21 cellular contexts compared by ENCODE assay signal in genomic region chr11:73270855-73271477, GRCh38. TPM values are rescaled to one million over a fixed set of nuclear protein-coding genes. Genes with fewer than 3 reads are reported as not detected.
DNase-seq lines count a peak whose midpoint lies in the region; ATAC-seq and TF ChIP-seq lines count a peak whose summit lies in the region.
"Had no signal": no experiment of that assay in that cellular context is flagged by ENCODE, and none has a peak within 500 bp of the region (broad histone marks: within the 10 kb centered on the region; RNA-seq: fewer than 3 reads in every experiment).

No MANE protein-coding gene starts in this region.

- H3K4me1 ChIP-seq in Panc1 (ENCODE audit: control insufficient read depth, insufficient read depth, low read length) (peaks cover 15% of the 10 kb centered on the region), mesenchymal stem cell (ENCODE audit: control insufficient read depth, insufficient read depth, low read depth, low read length) (peaks cover 8% of the 10 kb centered on the region), stomach (peaks cover 0 to 29% (median 2%) of the 10 kb centered on the region in 4 donors)

- H4K8ac ChIP-seq in mesenchymal stem cell (ENCODE audit: low read length): no peak overlapping the region

- POLR2A ChIA-PET in Panc1 (lab: Charles Lee): no interaction called here

- no peak overlapping the region for H3K9ac ChIP-seq in mesenchymal stem cell (ENCODE audit: low read length)

- CTCF ChIA-PET in Panc1 (lab: Charles Lee): interaction anchor here (0.8 to 0.9 kb wide), 2 partner anchors 18 to 19 kb away, joined by 3 to 4 read pairs; no protein-coding TSS in a partner anchor

- H3K4me3 ChIP-seq in Panc1 (ENCODE audit: low read depth in 2 of 2, low read length in 2 of 2): no peak overlapping the region
- H3K4me3 ChIP-seq in mesenchymal stem cell (ENCODE audit: insufficient read depth in 1 of 2, low read depth in 1 of 2, low read length in 2 of 2): no peak overlapping the region
- H3K4me3 ChIP-seq in stomach: no peak overlapping the region
- H3K4me3 ChIP-seq: psoas muscle had no signal

- H4K91ac ChIP-seq in mesenchymal stem cell (ENCODE audit: low read length): no peak overlapping the region

- BruUV-seq in Panc1 (replicated peaks; lab: Mats Ljungman, UMichigan): no TSS peak

- intact Hi-C loops in Right ventricle myocardium inferior (cut with DNase I) (no loop called here), left cardiac atrium (cut with DNase I) (no loop called here), Panc1 (cut with micrococcal nuclease; ENCODE audit: unreplicated experiment) (no loop called here), stomach (cut with DNase I; ENCODE audit: low total_unique reads) (no loop called here)

- H3K9me3 ChIP-seq in Panc1 (ENCODE audit: control insufficient read depth, insufficient read depth, low read depth, low read length) (no peaks in the 10 kb centered on the region), mesenchymal stem cell (ENCODE audit: control insufficient read depth, low read length) (no peaks in the 10 kb centered on the region), stomach (no peaks in the 10 kb centered on the region)
- H3K9me3 ChIP-seq: psoas muscle had no signal

- H2BK120ac ChIP-seq in mesenchymal stem cell (ENCODE audit: low read depth, low read length): peak overlapping the region; percentile 37

- H2BK15ac ChIP-seq in mesenchymal stem cell (ENCODE audit: low read depth, poor library complexity, severe bottlenecking): no peak overlapping the region

- no peak overlapping the region for H2AK5ac ChIP-seq in mesenchymal stem cell (ENCODE audit: low read length, severe bottlenecking)

- TF ChIP-seq EP300 in stomach (IDR thresholded peaks at IDR 0.05): no peak

- H3K4me2 ChIP-seq in mesenchymal stem cell (ENCODE audit: low read length, poor library complexity, severe bottlenecking): no peak overlapping the region

- no peak overlapping the region for H3K14ac ChIP-seq in mesenchymal stem cell (ENCODE audit: low read length in 2 of 2)

- no peak for TF ChIP-seq POLR2A in stomach (IDR thresholded peaks at IDR 0.05)

- H3K18ac ChIP-seq in mesenchymal stem cell (ENCODE audit: low read depth in 1 of 2, low read length in 2 of 2): no peak overlapping the region

- DNase-seq in Right ventricle myocardium inferior (ENCODE audit: missing footprints): peak; percentile 32
- DNase-seq in left cardiac atrium: no peak
- DNase-seq in Panc1 (ENCODE audit: low read depth, low spot score): no peak
- DNase-seq in mesenchymal stem cell: no peak
- peak; percentile 25 for DNase-seq in stomach
- DNase-seq in UCSD-AML1 (lab: John Stamatoyannopoulos, UW; ENCODE audit: unreplicated experiment): no peak
- DNase-seq in NCI-H2081 (lab: John Stamatoyannopoulos, UW): no peak
- DNase-seq in retina: no peak
- DNase-seq: ACHN; activated CD4-positive, alpha-beta T cell treated with anti-CD3 and anti-CD28 coated beads, Interleukin-2, amount 10 ng/mL, durations not matched to agents 7 days and 5 days; activated naive CD8-positive, alpha-beta T cell treated with anti-CD3 and anti-CD28 coated beads for 36 hours; CD4-positive, CD25-positive, alpha-beta regulatory T cell; DMS153; GDM1; hippocampal formation; naive thymus-derived CD4-positive, alpha-beta T cell; NCI-H187; psoas muscle; SW 1271 had no signal

- H3K27ac ChIP-seq in Panc1 (ENCODE audit: low read length): peak overlapping the region; percentile 70; the same call in 1 of the 2 replicates
- H3K27ac ChIP-seq in mesenchymal stem cell (ENCODE audit: low read length, poor library complexity, severe bottlenecking): no peak overlapping the region
- no peak overlapping the region for H3K27ac ChIP-seq in stomach
- H3K27ac ChIP-seq: psoas muscle had no signal

- ATAC-seq in Right ventricle myocardium inferior (no peak), left cardiac atrium (no peak), Panc1 (no peak)
- ATAC-seq: naive thymus-derived CD4-positive, alpha-beta T cell; psoas muscle had no signal

- WGBS in mesenchymal stem cell: 69% methylated on average over 18 of the region's 18 CpGs
- 64 to 83% (median 66%) methylated on average over 17 to 18 of the region's 18 CpGs for WGBS in stomach, 5 donors

- in situ Hi-C loops in Panc1 (cut with HindIII; ENCODE audit: low pct_unique_long_range_greater_than_20kb, low sequenced_read_pairs): no loop called here

- H2AFZ ChIP-seq in mesenchymal stem cell (ENCODE audit: low read depth, low read length): no peak overlapping the region

- no peak for TF ChIP-seq CTCF in Panc1 (IDR thresholded peaks at IDR 0.05)
- no peak for TF ChIP-seq CTCF in stomach (IDR thresholded peaks at IDR 0.05)

- H3K23ac ChIP-seq in mesenchymal stem cell (ENCODE audit: low read length in 2 of 2): no peak overlapping the region

- no peak overlapping the region for H3K4ac ChIP-seq in mesenchymal stem cell (ENCODE audit: low read depth in 1 of 2, low read length in 2 of 2)

- no peaks in the 10 kb centered on the region for H3K79me1 ChIP-seq in mesenchymal stem cell (replicated peaks; ENCODE audit: low read length, poor library complexity, severe bottlenecking)

- H2BK12ac ChIP-seq in mesenchymal stem cell (ENCODE audit: low read length in 2 of 2): no peak overlapping the region

- H3K27me3 ChIP-seq in Panc1 (ENCODE audit: control insufficient read depth, insufficient read depth, low read length) (no peaks in the 10 kb centered on the region), mesenchymal stem cell (ENCODE audit: control insufficient read depth in 1 of 2, insufficient read depth in 1 of 2, low read length in 2 of 2) (peaks cover 4 to 20% of the 10 kb centered on the region in 2 experiments), stomach (peaks cover 0 to 25% (median 0%) of the 10 kb centered on the region in 3 donors)

- no peak overlapping the region for H2BK5ac ChIP-seq in mesenchymal stem cell (ENCODE audit: low read depth, low read length, poor library complexity, severe bottlenecking)

- no peaks in the 10 kb centered on the region for H3K36me3 ChIP-seq in Panc1 (ENCODE audit: control insufficient read depth, insufficient read depth, low read length)
- H3K36me3 ChIP-seq in mesenchymal stem cell (ENCODE audit: control insufficient read depth in 1 of 2, insufficient read depth in 2 of 2, low read depth in 1 of 2, low read length in 2 of 2): no peaks in the 10 kb centered on the region
- no peaks in the 10 kb centered on the region for H3K36me3 ChIP-seq in stomach

RNA-seq across cellular contexts. Expression of gene P2RY6, which starts 1.2 kb away (rescaled TPM):
- total RNA-seq in Right ventricle myocardium inferior (2.8 TPM), left cardiac atrium (1 to 10 TPM; 2.0 to 4.4 TPM), Panc1 (2021; ENCODE audit: unreplicated experiment) (0.59 TPM), stomach (1 to 10 TPM in 1 of 5 donors, under 1 TPM in 1, not detected in 3; 0.29 to 1.3 TPM)
- polyA plus RNA-seq in Panc1 (2012; ENCODE audit: insufficient read length): 0.45 TPM
- 0.35 TPM for polyA plus RNA-seq in mesenchymal stem cell (2013, experiment 1 of 2)
- 0.21 TPM for polyA plus RNA-seq in mesenchymal stem cell (2013, experiment 2 of 2)
- 1 to 10 TPM; 1.2 to 2.9 (median 2.1) TPM for polyA plus RNA-seq in stomach
- total RNA-seq: activated CD4-positive, alpha-beta T cell treated with anti-CD3 and anti-CD28 coated beads, Interleukin-2, amount 10 ng/mL, durations not matched to agents 7 days and 5 days; activated naive CD8-positive, alpha-beta T cell treated with anti-CD3 and anti-CD28 coated beads for 36 hours; CD4-positive, CD25-positive, alpha-beta regulatory T cell had no signal
- polyA plus RNA-seq: CD4-positive, CD25-positive, alpha-beta regulatory T cell; IgD-negative memory B cell; naive thymus-derived CD4-positive, alpha-beta T cell had no signal

RNA-seq across cellular contexts. Expression of gene ARHGEF17, which starts 37.1 kb away (rescaled TPM):
- 57.1 TPM for total RNA-seq in Right ventricle myocardium inferior
- total RNA-seq in left cardiac atrium: 10 to 100 TPM; 42.2 to 53.2 TPM
- total RNA-seq in Panc1 (2021; ENCODE audit: unreplicated experiment): 43.2 TPM
- 52.5 TPM for polyA plus RNA-seq in Panc1 (2012; ENCODE audit: insufficient read length)
- 69.6 TPM for polyA plus RNA-seq in mesenchymal stem cell (2013, experiment 1 of 2)
- 65.7 TPM for polyA plus RNA-seq in mesenchymal stem cell (2013, experiment 2 of 2)
- total RNA-seq in stomach: 10 to 100 TPM; 29.9 to 66.5 (median 38.8) TPM
- polyA plus RNA-seq in stomach: 10 to 100 TPM in 2 of 3 donors, 1 to 10 TPM in 1; 5.0 to 13.1 (median 10.8) TPM
- total RNA-seq: activated CD4-positive, alpha-beta T cell treated with anti-CD3 and anti-CD28 coated beads, Interleukin-2, amount 10 ng/mL, durations not matched to agents 7 days and 5 days had no signal
- polyA plus RNA-seq: CD4-positive, CD25-positive, alpha-beta regulatory T cell; IgD-negative memory B cell; naive thymus-derived CD4-positive, alpha-beta T cell had no signal

RNA-seq across cellular contexts. Expression of gene P2RY2, which starts 52.9 kb away (rescaled TPM):
- 20.0 TPM for total RNA-seq in Right ventricle myocardium inferior
- 10 to 100 TPM; 12.0 to 16.5 TPM for total RNA-seq in left cardiac atrium
- total RNA-seq in Panc1 (2021; ENCODE audit: unreplicated experiment): 2.4 TPM
- 2.0 TPM for polyA plus RNA-seq in Panc1 (2012; ENCODE audit: insufficient read length)
- 0.01 TPM for polyA plus RNA-seq in mesenchymal stem cell (2013, experiment 1 of 2)
- polyA plus RNA-seq in mesenchymal stem cell (2013, experiment 2 of 2): 0.03 TPM
- 10 to 100 TPM in 1 of 5 donors, 1 to 10 TPM in 2, not detected in 2; 1.0 to 13.3 (median 1.3) TPM for total RNA-seq in stomach
- 1 to 10 TPM in 1 of 3 donors, under 1 TPM in 1, not detected in 1; 0.81 to 4.7 TPM for polyA plus RNA-seq in stomach
- total RNA-seq: activated CD4-positive, alpha-beta T cell treated with anti-CD3 and anti-CD28 coated beads, Interleukin-2, amount 10 ng/mL, durations not matched to agents 7 days and 5 days; activated naive CD8-positive, alpha-beta T cell treated with anti-CD3 and anti-CD28 coated beads for 36 hours; CD4-positive, CD25-positive, alpha-beta regulatory T cell; temporal lobe had no signal
- polyA plus RNA-seq: CD4-positive, CD25-positive, alpha-beta regulatory T cell; naive thymus-derived CD4-positive, alpha-beta T cell had no signal

Comparison
In these comparisons a context has a peak if more than half of its experiments do, and no peak if none do; other contexts are left out.
1. DNase-seq: peak in Right ventricle myocardium inferior (single experiment) and stomach (single experiment); none in left cardiac atrium (single experiment), Panc1 (single experiment), mesenchymal stem cell (single experiment), UCSD-AML1 (single experiment), NCI-H2081 (0 of 2) and retina (single experiment).